Comparison of ENCODE assay signal across 22 cellular contexts in the genomic region with DNA sequence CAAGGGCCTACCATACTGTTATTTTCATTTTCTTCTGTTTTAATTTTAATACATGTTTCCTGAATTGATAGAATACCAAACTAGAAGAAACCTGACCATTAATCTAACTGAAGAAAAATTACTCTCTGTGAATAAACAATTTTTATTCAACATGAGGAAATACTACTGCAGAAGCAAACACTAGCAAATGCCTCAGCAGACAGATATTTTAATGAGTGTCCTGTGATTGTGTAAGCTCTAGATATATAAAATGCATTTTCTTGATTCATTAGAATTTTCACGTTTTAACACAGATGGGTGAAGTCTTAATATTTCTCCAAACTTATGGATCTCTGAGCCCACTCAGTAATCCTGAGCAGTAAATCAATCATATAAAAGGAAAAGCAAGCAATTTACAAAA.
A peak's percentile ranks its signal among the peaks of the same experiment; 100 is the strongest.
DNase-seq lines count a peak whose midpoint lies in the region; ATAC-seq, FAIRE-seq and TF ChIP-seq lines count a peak whose summit lies in the region.
"Had no signal": no experiment of that assay in that cellular context is flagged by ENCODE, and none has a peak within 500 bp of the region (broad histone marks: within the 10 kb centered on the region; RNA-seq: fewer than 3 reads in every experiment).

No MANE protein-coding gene starts in this region.

- TF ChIP-seq EP300 in tibial nerve (IDR thresholded peaks at IDR 0.05): no peak

- TF ChIP-seq POLR2A in tibial nerve (IDR thresholded peaks at IDR 0.05): no peak

- H3K9ac ChIP-seq in adipocyte (ENCODE audit: low read length): no peak overlapping the region
- H3K9ac ChIP-seq: KMS-11 had no signal

- TF ChIP-seq CTCF in D721Med (IDR thresholded peaks at IDR 0.05; ENCODE audit: insufficient read depth, missing control alignments): no peak
- TF ChIP-seq CTCF in fibroblast of villous mesenchyme (IDR thresholded peaks at IDR 0.05; ENCODE audit: insufficient read depth, low read depth, low read length): no peak
- TF ChIP-seq CTCF in tibial nerve (IDR thresholded peaks at IDR 0.05): no peak

- DNase-seq in D721Med (ENCODE audit: insufficient read length, low spot score) (no peak), adipocyte (ENCODE audit: low read depth) (peak; percentile 47), fibroblast of villous mesenchyme (ENCODE audit: low read depth) (peak; percentile 63), tibial nerve (ENCODE audit: low spot score in 2 of 2) (no peak), NCI-H510A (lab: John Stamatoyannopoulos, UW) (no peak), NCI-H2081 (lab: John Stamatoyannopoulos, UW) (no peak)
- DNase-seq: ACHN; CD8-positive, alpha-beta memory T cell; DMS79; NCI-H1105; NCI-H146; NCI-H2029; NCI-H2171 treated with DMSO at 0.1 percent for 48 hours; NCI-H526 had no signal

- no peaks in the 10 kb centered on the region for H3K36me3 ChIP-seq in adipocyte (ENCODE audit: control insufficient read depth, insufficient read depth, low read length, severe bottlenecking)
- no peaks in the 10 kb centered on the region for H3K36me3 ChIP-seq in tibial nerve
- H3K36me3 ChIP-seq: SJSA1 had no signal

- WGBS in tibial nerve, 2 donors: 32 to 35% methylated on average over 1 of the region's 1 CpG

- H3K27me3 ChIP-seq in adipocyte (replicated peaks; ENCODE audit: control insufficient read depth, insufficient read depth, low read length): no peaks in the 10 kb centered on the region
- H3K27me3 ChIP-seq in tibial nerve: no peaks in the 10 kb centered on the region
- H3K27me3 ChIP-seq: SJSA1 had no signal

- H3K4me3 ChIP-seq in adipocyte (ENCODE audit: low read length) (no peak overlapping the region), fibroblast of villous mesenchyme (ENCODE audit: low read depth, low read length) (no peak overlapping the region), tibial nerve (no peak overlapping the region)
- H3K4me3 ChIP-seq: GM23338, SJSA1 had no signal

- ATAC-seq in GM21825 (IDR thresholded peaks at IDR 0.05; ENCODE audit: unreplicated experiment) (no peak), SK-N-SH treated with all-trans-retinoic acid at 6 μM for 48 hours (no peak)
- ATAC-seq: GM23338 had no signal

- FAIRE-seq in D721Med (lab: Jason Lieb, UNC): peak; percentile 32
- FAIRE-seq: HTR-8/SVneo, RCC 7860 had no signal

- H3K9me3 ChIP-seq in adipocyte (ENCODE audit: control insufficient read depth, low read length) (peaks cover 8% of the 10 kb centered on the region), tibial nerve (no peaks in the 10 kb centered on the region)
- H3K9me3 ChIP-seq: SJSA1 had no signal

- H3K27ac ChIP-seq in tibial nerve: peak overlapping the region; percentile 43 to 92 (median 75)
- H3K27ac ChIP-seq: C4-2B, KMS-11, SJSA1 had no signal

- H3K4me1 ChIP-seq in adipocyte (ENCODE audit: control insufficient read depth, insufficient read depth, low read length): peaks cover 23% of the 10 kb centered on the region
- H3K4me1 ChIP-seq in tibial nerve: peaks cover 0 to 64% (median 16%) of the 10 kb centered on the region in 4 donors
- H3K4me1 ChIP-seq: SJSA1 had no signal

TF ChIP-seq in SK-N-SH treated with all-trans-retinoic acid at 6 μM for 48 hours, 23 proteins besides CTCF, POLR2A, EP300 and RAD21:
- TF ChIP-seq ARNTL (CRISPR knock-in tag; IDR thresholded peaks at IDR 0.05; ENCODE audit: borderline replicate concordance, low read depth) (no peak), ESRRG (CRISPR knock-in tag; IDR thresholded peaks at IDR 0.05) (no peak), ZFP3 (CRISPR knock-in tag; IDR thresholded peaks at IDR 0.05) (no peak), PPARA (CRISPR knock-in tag; IDR thresholded peaks at IDR 0.05; ENCODE audit: borderline replicate concordance) (no peak), BACH2 (CRISPR knock-in tag; IDR thresholded peaks at IDR 0.05; ENCODE audit: borderline replicate concordance) (no peak), ZNF8 (CRISPR knock-in tag; IDR thresholded peaks at IDR 0.05) (no peak), ZC3H10 (CRISPR knock-in tag; IDR thresholded peaks at IDR 0.05) (no peak), RARB (CRISPR knock-in tag; IDR thresholded peaks at IDR 0.05) (no peak), ZFP30 (CRISPR knock-in tag; IDR thresholded peaks at IDR 0.05) (no peak), ZNF70 (CRISPR knock-in tag; IDR thresholded peaks at IDR 0.05) (no peak), CSDC2 (CRISPR knock-in tag; IDR thresholded peaks at IDR 0.05) (no peak), OSR1 (CRISPR knock-in tag; IDR thresholded peaks at IDR 0.05) (no peak)
- TF ChIP-seq, protein P1, sequence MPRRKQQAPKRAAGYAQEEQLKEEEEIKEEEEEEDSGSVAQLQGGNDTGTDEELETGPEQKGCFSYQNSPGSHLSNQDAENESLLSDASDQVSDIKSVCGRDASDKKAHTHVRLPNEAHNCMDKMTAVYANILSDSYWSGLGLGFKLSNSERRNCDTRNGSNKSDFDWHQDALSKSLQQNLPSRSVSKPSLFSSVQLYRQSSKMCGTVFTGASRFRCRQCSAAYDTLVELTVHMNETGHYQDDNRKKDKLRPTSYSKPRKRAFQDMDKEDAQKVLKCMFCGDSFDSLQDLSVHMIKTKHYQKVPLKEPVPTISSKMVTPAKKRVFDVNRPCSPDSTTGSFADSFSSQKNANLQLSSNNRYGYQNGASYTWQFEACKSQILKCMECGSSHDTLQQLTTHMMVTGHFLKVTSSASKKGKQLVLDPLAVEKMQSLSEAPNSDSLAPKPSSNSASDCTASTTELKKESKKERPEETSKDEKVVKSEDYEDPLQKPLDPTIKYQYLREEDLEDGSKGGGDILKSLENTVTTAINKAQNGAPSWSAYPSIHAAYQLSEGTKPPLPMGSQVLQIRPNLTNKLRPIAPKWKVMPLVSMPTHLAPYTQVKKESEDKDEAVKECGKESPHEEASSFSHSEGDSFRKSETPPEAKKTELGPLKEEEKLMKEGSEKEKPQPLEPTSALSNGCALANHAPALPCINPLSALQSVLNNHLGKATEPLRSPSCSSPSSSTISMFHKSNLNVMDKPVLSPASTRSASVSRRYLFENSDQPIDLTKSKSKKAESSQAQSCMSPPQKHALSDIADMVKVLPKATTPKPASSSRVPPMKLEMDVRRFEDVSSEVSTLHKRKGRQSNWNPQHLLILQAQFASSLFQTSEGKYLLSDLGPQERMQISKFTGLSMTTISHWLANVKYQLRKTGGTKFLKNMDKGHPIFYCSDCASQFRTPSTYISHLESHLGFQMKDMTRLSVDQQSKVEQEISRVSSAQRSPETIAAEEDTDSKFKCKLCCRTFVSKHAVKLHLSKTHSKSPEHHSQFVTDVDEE (CRISPR knock-in tag; IDR thresholded peaks at IDR 0.05): no peak

Comparison
In these comparisons a context has a peak if more than half of its experiments do, and no peak if none do; other contexts are left out.
1. DNase-seq: peak in adipocyte (single experiment) and fibroblast of villous mesenchyme (single experiment); none in D721Med (single experiment), tibial nerve (0 of 2), NCI-H510A (single experiment) and NCI-H2081 (0 of 2).